8 cellular contexts compared by ENCODE assay signal in the genomic region with DNA sequence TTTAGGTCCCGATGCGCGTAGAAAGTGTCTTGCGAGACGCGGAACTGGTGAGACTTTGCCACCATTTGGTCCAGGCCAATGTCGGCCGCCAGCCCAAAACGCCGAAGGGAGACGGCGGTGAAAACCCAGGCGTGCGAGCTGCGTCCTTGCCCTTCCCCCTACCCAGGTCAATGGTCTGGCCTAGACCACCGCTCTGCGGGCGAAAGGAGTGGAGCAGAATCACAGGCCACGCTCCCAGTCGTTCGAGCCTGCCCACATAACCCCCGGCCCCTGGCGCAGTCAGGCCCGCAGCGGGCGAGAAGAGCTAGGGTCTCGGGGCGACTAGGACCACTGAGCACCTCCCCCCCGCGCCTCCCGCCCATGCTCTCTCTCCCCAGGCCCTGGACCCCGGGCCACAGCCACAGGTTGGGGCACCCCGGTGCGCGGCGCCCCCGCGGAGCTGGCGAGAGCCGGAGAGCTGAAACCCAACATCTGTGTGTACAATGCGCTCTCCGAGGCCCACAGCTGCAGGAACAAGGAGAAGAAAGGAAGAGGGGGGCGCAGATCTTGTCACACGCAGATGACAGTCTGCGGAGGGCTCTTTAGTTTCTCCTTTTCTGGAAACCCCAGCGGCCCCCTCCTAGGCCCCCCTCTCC.
A peak's percentile ranks its signal among the peaks of the same experiment; 100 is the strongest.
DNase-seq lines count a peak whose midpoint lies in the region; ATAC-seq and TF ChIP-seq lines count a peak whose summit lies in the region.

No MANE protein-coding gene starts in this region.

- no peak overlapping the region for H2BK5ac ChIP-seq in trophoblast cell (ENCODE audit: low read depth, low read length, poor library complexity)

- H4K8ac ChIP-seq in trophoblast cell (ENCODE audit: low read depth, low read length), result no peak overlapping the region

- no peak overlapping the region for H4K91ac ChIP-seq in trophoblast cell (ENCODE audit: low read depth, low read length)

- no peak overlapping the region for H3K18ac ChIP-seq in trophoblast cell (ENCODE audit: low read length)

- H3K27ac ChIP-seq in esophagus squamous epithelium (no peak overlapping the region), trophoblast cell (ENCODE audit: low read depth, low read length) (no peak overlapping the region)

- no peaks in the 10 kb centered on the region for H3K79me1 ChIP-seq in trophoblast cell (ENCODE audit: low read length)

- peak overlapping the region in 3 of 4 donors; percentile 36 to 60 (median 41) for H3K4me3 ChIP-seq in esophagus squamous epithelium
- H3K4me3 ChIP-seq in trophoblast cell (ENCODE audit: low read depth, low read length), result no peak overlapping the region

- H3K4me1 ChIP-seq in esophagus squamous epithelium (peaks cover 6 to 55% (median 28%) of the 10 kb centered on the region in 3 donors), trophoblast cell (ENCODE audit: control insufficient read depth in 1 of 2, insufficient read depth in 2 of 2, low read length in 2 of 2) (peaks cover 0 to 4% of the 10 kb centered on the region in 2 experiments)

- H3K27me3 ChIP-seq in esophagus squamous epithelium, result peaks cover 20 to 93% (median 37%) of the 10 kb centered on the region in 4 donors
- peaks cover 66% of the 10 kb centered on the region for H3K27me3 ChIP-seq in trophoblast cell (ENCODE audit: insufficient read depth, low read length)

- 0% methylated on average over 9 of the region's 46 CpGs; no CpG with 5 or more reads in 1 of the 2 donors for WGBS in esophagus squamous epithelium, 2 donors
- WGBS in trophoblast cell (ENCODE audit: extremely low coverage, insufficient coverage, insufficient read length), result no CpG with 5 or more reads among the region's 46 CpGs

- H3K14ac ChIP-seq in trophoblast cell (ENCODE audit: low read length), result no peak overlapping the region

- TF ChIP-seq POLR2A in esophagus squamous epithelium (IDR thresholded peaks at IDR 0.05), result no peak

- no peak for TF ChIP-seq CTCF in esophagus squamous epithelium (IDR thresholded peaks at IDR 0.05)

- DNase-seq in DMS53 treated with DMSO at 0.1 percent for 48 hours (lab: John Stamatoyannopoulos, UW; ENCODE audit: unreplicated experiment) (peak; percentile 39), NCI-H510A (lab: John Stamatoyannopoulos, UW) (peak; percentile 69), esophagus squamous epithelium (lab: John Stamatoyannopoulos, UW) (no peak), trophoblast cell (no peak), NCI-H446 (lab: John Stamatoyannopoulos, UW) (no peak)
- DNase-seq in stimulated activated CD4-positive, alpha-beta T cell treated with anti-CD3 and anti-CD28 coated beads, Interleukin-4, amount 100 ng/mL, for 4 hours, result no peak

- H3K9me3 ChIP-seq in esophagus squamous epithelium, result no peaks in the 10 kb centered on the region
- peaks cover 6% of the 10 kb centered on the region for H3K9me3 ChIP-seq in trophoblast cell (ENCODE audit: insufficient read depth, low read depth, low read length)

- H2BK120ac ChIP-seq in trophoblast cell (ENCODE audit: insufficient read depth, low read length, poor library complexity), result no peak overlapping the region

- H4K12ac ChIP-seq in trophoblast cell (ENCODE audit: low read depth, low read length), result no peak overlapping the region

- no peaks in the 10 kb centered on the region for H3K79me2 ChIP-seq in trophoblast cell (ENCODE audit: control insufficient read depth, insufficient read depth, low read length, poor library complexity)

- H2AFZ ChIP-seq in trophoblast cell (ENCODE audit: insufficient read depth, low read length, poor library complexity), result no peak overlapping the region

- no peak overlapping the region for H2BK12ac ChIP-seq in trophoblast cell (ENCODE audit: low read length)

- ATAC-seq in GM19328 (IDR thresholded peaks at IDR 0.05; ENCODE audit: unreplicated experiment) (no peak), GM18511 (IDR thresholded peaks at IDR 0.05; ENCODE audit: unreplicated experiment) (no peak)

- no peak overlapping the region for H3K4ac ChIP-seq in trophoblast cell (ENCODE audit: low read depth, low read length)

- intact Hi-C loops in esophagus squamous epithelium (cut with DNase I), result no loop called here

- no peak overlapping the region for H2AK5ac ChIP-seq in trophoblast cell (ENCODE audit: low read length)

- H3K36me3 ChIP-seq in esophagus squamous epithelium (no peaks in the 10 kb centered on the region), trophoblast cell (ENCODE audit: control insufficient read depth in 1 of 2, insufficient read depth in 2 of 2, low read length in 2 of 2) (no peaks in the 10 kb centered on the region)

- no peak overlapping the region for H3K9ac ChIP-seq in trophoblast cell (ENCODE audit: low read length)

- peak overlapping the region; percentile 26 for H3K4me2 ChIP-seq in trophoblast cell (ENCODE audit: low read length)

- no peak overlapping the region for H3K23ac ChIP-seq in trophoblast cell (ENCODE audit: low read length)

Comparison
In these comparisons a context has a peak if more than half of its experiments do, and no peak if none do; other contexts are left out.
1. DNase-seq: peak in DMS53 treated with DMSO at 0.1 percent for 48 hours (single experiment) and NCI-H510A (single experiment); none in esophagus squamous epithelium (single experiment), trophoblast cell (0 of 2), stimulated activated CD4-positive, alpha-beta T cell treated with anti-CD3 and anti-CD28 coated beads, Interleukin-4, amount 100 ng/mL, for 4 hours (0 of 2) and NCI-H446 (0 of 2).